Comparison of ENCODE assay signal across 1 cellular context in genomic region chr2:156689945-156690344, GRCh38.
TF ChIP-seq lines count a peak whose summit lies in the region.

No MANE protein-coding gene starts in this region.

TF ChIP-seq in K562, 482 proteins besides CTCF, POLR2A, EP300 and RAD21 (continued from another document):
- TF ChIP-seq ARID3B (CRISPR knock-in tag; IDR thresholded peaks at IDR 0.05; ENCODE audit: borderline replicate concordance) (no peak), DLX4 (CRISPR knock-in tag; IDR thresholded peaks at IDR 0.05) (no peak)
- TF ChIP-seq, protein P1, sequence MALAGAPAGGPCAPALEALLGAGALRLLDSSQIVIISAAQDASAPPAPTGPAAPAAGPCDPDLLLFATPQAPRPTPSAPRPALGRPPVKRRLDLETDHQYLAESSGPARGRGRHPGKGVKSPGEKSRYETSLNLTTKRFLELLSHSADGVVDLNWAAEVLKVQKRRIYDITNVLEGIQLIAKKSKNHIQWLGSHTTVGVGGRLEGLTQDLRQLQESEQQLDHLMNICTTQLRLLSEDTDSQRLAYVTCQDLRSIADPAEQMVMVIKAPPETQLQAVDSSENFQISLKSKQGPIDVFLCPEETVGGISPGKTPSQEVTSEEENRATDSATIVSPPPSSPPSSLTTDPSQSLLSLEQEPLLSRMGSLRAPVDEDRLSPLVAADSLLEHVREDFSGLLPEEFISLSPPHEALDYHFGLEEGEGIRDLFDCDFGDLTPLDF (CRISPR knock-in tag; IDR thresholded peaks at IDR 0.05): no peak
